Comparison of ENCODE assay signal across 8 cellular contexts in the genomic region with DNA sequence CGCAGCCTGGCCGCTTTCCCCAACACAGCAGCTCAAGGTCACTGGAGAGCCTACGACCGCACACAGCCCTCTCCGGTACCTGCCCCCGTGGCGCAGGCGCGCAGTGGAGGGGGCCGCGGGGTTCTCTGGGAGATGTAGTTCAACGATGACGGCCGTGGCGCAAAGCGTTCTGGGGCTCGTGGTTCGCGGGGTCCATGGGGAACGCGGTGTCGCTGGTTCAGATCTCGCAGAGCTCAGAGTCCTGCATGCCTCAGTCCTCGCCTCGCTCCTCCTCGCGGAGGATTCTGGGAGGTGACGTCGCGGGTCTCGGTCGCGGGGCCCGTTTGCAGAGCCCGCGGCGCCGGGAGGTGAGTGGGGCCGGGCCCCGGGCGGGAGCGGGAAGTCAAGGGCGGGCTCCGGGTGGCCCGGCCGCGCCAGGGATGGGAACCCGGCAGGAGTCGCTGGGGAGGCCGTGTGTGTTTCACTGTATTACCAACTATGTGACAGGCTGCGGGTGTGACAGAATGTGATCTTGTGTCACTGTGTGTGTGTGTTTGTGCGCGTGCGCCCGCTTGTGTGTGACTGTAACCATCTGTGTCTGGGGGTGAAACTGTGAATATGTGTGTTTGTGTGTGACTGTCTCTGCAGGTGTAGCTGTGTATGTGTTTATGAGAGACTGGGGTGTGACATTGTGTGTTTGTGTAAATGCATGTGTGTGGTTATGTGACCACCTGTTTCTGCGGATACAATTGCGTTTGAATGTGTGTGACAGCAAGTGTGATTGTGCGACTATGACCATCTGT.
DNase-seq lines count a peak whose midpoint lies in the region; ATAC-seq lines count a peak whose summit lies in the region.

A gene (plus strand): TSS at position 220 of the 782 bp plus-strand sequence. CDS start 3,100 bp downstream, outside the sequence.

- peak; percentile 85 for ATAC-seq in GM19468 (IDR thresholded peaks at IDR 0.05; ENCODE audit: extremely low read depth, unreplicated experiment)
- peak; percentile 91 for ATAC-seq in effector memory CD8-positive, alpha-beta T cell (replicated peaks)

- peak within 1 kb of the TSS; percentile 96 to 97 for H3K27ac Mint-ChIP-seq in effector memory CD8-positive, alpha-beta T cell

- peaks cover 13 to 16% of the 10 kb centered on the region in 2 donors for H3K4me1 Mint-ChIP-seq in effector memory CD8-positive, alpha-beta T cell (ENCODE audit: low read depth in 2 of 2)

- peak within 1 kb of the TSS; percentile 97 to 99 for H3K4me3 Mint-ChIP-seq in effector memory CD8-positive, alpha-beta T cell

- no peaks in the 10 kb centered on the region for H3K9me3 Mint-ChIP-seq in effector memory CD8-positive, alpha-beta T cell

- no peaks in the 10 kb centered on the region for H3K27me3 Mint-ChIP-seq in effector memory CD8-positive, alpha-beta T cell

- H3K36me3 Mint-ChIP-seq in effector memory CD8-positive, alpha-beta T cell (ENCODE audit: insufficient read depth) = peaks cover 7% of the 10 kb centered on the region

- DNase-seq in COLO668 (lab: John Stamatoyannopoulos, UW; ENCODE audit: unreplicated experiment) (peak; percentile 97), HS-27A (ENCODE audit: low read depth) (peak; percentile 99), NK-92 (lab: John Stamatoyannopoulos, UW; ENCODE audit: unreplicated experiment) (peak; percentile 67), medulla oblongata (ENCODE audit: extremely low spot score) (peak; percentile 98)
- DNase-seq in activated CD8-positive, alpha-beta memory T cell treated with anti-CD3 and anti-CD28 coated beads for 48 hours (ENCODE audit: low read depth in 2 of 3, low spot score in 2 of 3) = peak; percentile 84 to 92 (median 86)
- DNase-seq in effector memory CD8-positive, alpha-beta T cell = peak; percentile 96 to 98 (median 97)
- peak; percentile 88 to 95 (median 90) for DNase-seq in stimulated activated CD4-positive, alpha-beta T cell treated with anti-CD3 and anti-CD28 coated beads, TNF-alpha, amount 100 ng/mL, for 48 hours (ENCODE audit: low read depth in 3 of 3)

Comparison
In these comparisons a context has a peak if more than half of its experiments do, and no peak if none do; other contexts are left out.
1. Peak in every context shown above with its lines: DNase-seq and ATAC-seq.